ENCODE assay signal across 8 cellular contexts in genomic region chr22:41380993-41381328, GRCh38. TPM values are rescaled to one million over a fixed set of nuclear protein-coding genes. Genes with fewer than 3 reads are reported as not detected.
DNase-seq lines count a peak whose midpoint lies in the region; ATAC-seq and TF ChIP-seq lines count a peak whose summit lies in the region.

No MANE protein-coding gene starts in this region.

- H3K4me1 Mint-ChIP-seq in CD4-positive, alpha-beta memory T cell = peaks cover 12 to 36% (median 22%) of the 10 kb centered on the region in 4 donors

- CTCF ChIA-PET in CD4-positive, alpha-beta memory T cell (lab: Charles Lee; ENCODE audit: partially characterized antibody) = interaction anchor here (1.0 to 2.4 kb wide), 8 partner anchors 23 to 524 kb away, joined by 3 to 12 read pairs (median 4); partner anchors contain the start of genes POLR3H, RANGAP1 and XPNPEP3

- no peaks in the 10 kb centered on the region for H3K27me3 ChIP-seq in CD4-positive, alpha-beta memory T cell (ENCODE audit: insufficient read depth, low read length)
- no peaks in the 10 kb centered on the region for H3K27me3 ChIP-seq in parathyroid adenoma (ENCODE audit: control insufficient read depth, insufficient read depth, low read length)

- peak overlapping the region; percentile 86 for H3K4me2 ChIP-seq in parathyroid adenoma (ENCODE audit: low read length)

- POLR2A ChIA-PET in CD4-positive, alpha-beta memory T cell (lab: Charles Lee; ENCODE audit: partially characterized antibody) = interaction anchor here (0.8 to 3.7 kb wide), 19 partner anchors 17 to 560 kb away, joined by 3 to 45 read pairs (median 8); partner anchors contain the start of genes ACO2, DESI1, PHF5A and PMM1

- peak overlapping the region; percentile 61 to 97 (median 80) for H3K4me3 Mint-ChIP-seq in CD4-positive, alpha-beta memory T cell

- peak overlapping the region; percentile 78 for H2AFZ ChIP-seq in parathyroid adenoma

- no peaks in the 10 kb centered on the region for H3K27me3 Mint-ChIP-seq in CD4-positive, alpha-beta memory T cell

- H3K36me3 Mint-ChIP-seq in CD4-positive, alpha-beta memory T cell = peaks cover 0 to 5% of the 10 kb centered on the region in 2 donors

- no peaks in the 10 kb centered on the region for H3K79me2 ChIP-seq in parathyroid adenoma

- intact Hi-C loops in CD4-positive, alpha-beta memory T cell (cut with micrococcal nuclease) = loop anchor here (1.0 to 5.0 kb wide), 8 partner anchors 63 to 289 kb away; partner anchors contain the start of genes DESI1, EP300, PHF5A and POLR3H

- no peak overlapping the region for H3K9ac ChIP-seq in parathyroid adenoma

- H3K27ac Mint-ChIP-seq in CD4-positive, alpha-beta memory T cell = peak overlapping the region; percentile 76 to 99 (median 87)

- no peaks in the 10 kb centered on the region for H3K9me3 ChIP-seq in CD4-positive, alpha-beta memory T cell (ENCODE audit: control insufficient read depth in 1 of 2, low read length in 2 of 2)
- H3K9me3 ChIP-seq in parathyroid adenoma (ENCODE audit: control insufficient read depth, low read length) = no peaks in the 10 kb centered on the region

- ATAC-seq in GM19324 (IDR thresholded peaks at IDR 0.05; ENCODE audit: low FRiP score, unreplicated experiment) = peak; percentile 22
- ATAC-seq in HG03457 (IDR thresholded peaks at IDR 0.05; ENCODE audit: unreplicated experiment) = peak; percentile 27

- TF ChIP-seq CTCF in WI38 (IDR thresholded peaks at IDR 0.05; ENCODE audit: low read depth, low read length) (no peak), foreskin fibroblast (IDR thresholded peaks at IDR 0.05; ENCODE audit: low read depth, low read length) (no peak), parathyroid adenoma (IDR thresholded peaks at IDR 0.05) (no peak)

- H3K36me3 ChIP-seq in CD4-positive, alpha-beta memory T cell (ENCODE audit: insufficient read depth, low read length) = no peaks in the 10 kb centered on the region
- H3K36me3 ChIP-seq in parathyroid adenoma (ENCODE audit: control insufficient read depth, insufficient read depth, low read length) = no peaks in the 10 kb centered on the region

- peak overlapping the region; percentile 65 to 88 for H3K4me3 ChIP-seq in CD4-positive, alpha-beta memory T cell (ENCODE audit: low read length in 2 of 2)
- H3K4me3 ChIP-seq in WI38 (ENCODE audit: low read depth, low read length) (peak overlapping the region; percentile 76), foreskin fibroblast (ENCODE audit: low read depth in 1 of 2, low read length in 2 of 2) (peak overlapping the region; percentile 37 to 62), parathyroid adenoma (ENCODE audit: low read depth, low read length) (peak overlapping the region; percentile 52)

- DNase-seq in CD4-positive, alpha-beta memory T cell = no peak
- DNase-seq in foreskin fibroblast (peak; percentile 93 to 95), DMS 273 treated with DMSO at 0.1 percent for 48 hours (lab: John Stamatoyannopoulos, UW) (no peak)
- no peak for DNase-seq in effector CD4-positive, alpha-beta T cell

- peak overlapping the region; percentile 87 for H3K27ac ChIP-seq in CD4-positive, alpha-beta memory T cell (ENCODE audit: low read depth, low read length)
- peak overlapping the region; percentile 96 for H3K27ac ChIP-seq in parathyroid adenoma

- no peaks in the 10 kb centered on the region for H3K9me3 Mint-ChIP-seq in CD4-positive, alpha-beta memory T cell

- H3K4me1 ChIP-seq in CD4-positive, alpha-beta memory T cell (ENCODE audit: insufficient read depth, low read length) = peaks cover 18% of the 10 kb centered on the region
- H3K4me1 ChIP-seq in parathyroid adenoma = peaks cover 7% of the 10 kb centered on the region

RNA-seq across cellular contexts. Expression of gene TEF, which starts 0.8 kb away (rescaled TPM):
- total RNA-seq in CD4-positive, alpha-beta memory T cell = 1 to 10 TPM; 6.5 to 8.8 TPM
- polyA plus RNA-seq in CD4-positive, alpha-beta memory T cell = 1 to 10 TPM; 4.4 to 6.4 TPM

Comparison
In these comparisons a context has a peak if more than half of its experiments do, and no peak if none do; other contexts are left out.
1. DNase-seq: peak in foreskin fibroblast (2 of 2); none in CD4-positive, alpha-beta memory T cell (0 of 5), DMS 273 treated with DMSO at 0.1 percent for 48 hours (single experiment) and effector CD4-positive, alpha-beta T cell (single experiment).
2. Peak in every context shown above with its lines, with median percentiles within 50 percentile points of each other: H3K4me3 ChIP-seq.